8 cellular contexts compared by ENCODE assay signal in genomic region chr19:13118424-13119193, GRCh38. TPM values are rescaled to one million over a fixed set of nuclear protein-coding genes. Genes with fewer than 3 reads are reported as not detected.
DNase-seq lines count a peak whose midpoint lies in the region; ATAC-seq and TF ChIP-seq lines count a peak whose summit lies in the region.

No MANE protein-coding gene starts in this region.

- BruUV-seq in OCI-LY7 (replicated peaks; lab: Mats Ljungman, UMichigan) = no TSS peak

- CTCF ChIA-PET in OCI-LY7 (lab: Charles Lee; ENCODE audit: unreplicated experiment) = no interaction called here

- DNase-seq in DMS 273 (lab: John Stamatoyannopoulos, UW; ENCODE audit: unreplicated experiment) (peak; percentile 82), DMS 273 treated with DMSO at 0.1 percent for 48 hours (lab: John Stamatoyannopoulos, UW) (no peak), HFFc6 (no peak), OCI-LY7 (ENCODE audit: low spot score) (peak; percentile 75), T47D (ENCODE audit: low read depth in 1 of 2, low spot score in 1 of 2) (peak; percentile 56 to 79), left kidney (ENCODE audit: low read depth, low spot score) (peak; percentile 96)
- peak in 1 of 2 donors; percentile 48 for DNase-seq in stimulated activated naive CD8-positive, alpha-beta T cell treated with anti-CD3 and anti-CD28 coated beads, Interleukin-15, amount 100 ng/mL, for 72 hours

- intact Hi-C loops in OCI-LY7 (cut with micrococcal nuclease; ENCODE audit: unreplicated experiment) = loop anchor here (1.0 kb wide), 1 partner anchor 32 kb away; the partner anchor contains the start of genes IER2 and STX10

- H3K27ac Mint-ChIP-seq in HFFc6 = peak overlapping the region; percentile 91
- H3K27ac Mint-ChIP-seq in stimulated activated naive CD8-positive, alpha-beta T cell treated with anti-CD3 and anti-CD28 coated beads, Interleukin-15, amount 100 ng/mL, for 72 hours = peak overlapping the region; percentile 71 to 76

- H3K9me3 Mint-ChIP-seq in HFFc6 = no peaks in the 10 kb centered on the region
- no peaks in the 10 kb centered on the region for H3K9me3 Mint-ChIP-seq in stimulated activated naive CD8-positive, alpha-beta T cell treated with anti-CD3 and anti-CD28 coated beads, Interleukin-15, amount 100 ng/mL, for 72 hours

- in situ Hi-C loops in T47D (cut with HindIII; ENCODE audit: low pct_unique_long_range_greater_than_20kb, low sequenced_read_pairs) = no loop called here

- TF ChIP-seq CTCF in HFFc6 (IDR thresholded peaks at IDR 0.05) = no peak
- no peak for TF ChIP-seq CTCF in OCI-LY7 (conservative IDR thresholded peaks at IDR 0.05; ENCODE audit: low read length)

- POLR2A ChIA-PET in OCI-LY7 (lab: Charles Lee) = interaction anchor here (0.6 to 1.4 kb wide), 4 partner anchors 10 to 34 kb away, joined by 3 read pairs; no protein-coding TSS in a partner anchor

- H3K27ac ChIP-seq in OCI-LY7 (ENCODE audit: low read depth, low read length, poor library complexity, severe bottlenecking) = peak overlapping the region; percentile 66

- H3K4me1 Mint-ChIP-seq in HFFc6 (ENCODE audit: low read depth) = peaks cover 60% of the 10 kb centered on the region
- peaks cover 60% of the 10 kb centered on the region for H3K4me1 Mint-ChIP-seq in stimulated activated naive CD8-positive, alpha-beta T cell treated with anti-CD3 and anti-CD28 coated beads, Interleukin-15, amount 100 ng/mL, for 72 hours

- no peaks in the 10 kb centered on the region; the same call in 1 of the 2 replicates for H3K27me3 Mint-ChIP-seq in HFFc6 (ENCODE audit: insufficient read depth)
- no peaks in the 10 kb centered on the region for H3K27me3 Mint-ChIP-seq in stimulated activated naive CD8-positive, alpha-beta T cell treated with anti-CD3 and anti-CD28 coated beads, Interleukin-15, amount 100 ng/mL, for 72 hours

- H3K4me3 ChIP-seq in OCI-LY7 (ENCODE audit: low read depth, low read length, poor library complexity, severe bottlenecking) = peak overlapping the region; percentile 94

- peaks cover 65% of the 10 kb centered on the region for H3K79me2 ChIP-seq in OCI-LY7 (ENCODE audit: insufficient read depth, low read depth, low read length)

- H3K4me2 ChIP-seq in OCI-LY7 (ENCODE audit: low read length) = peak overlapping the region; percentile 70

- H4K20me1 ChIP-seq in OCI-LY7 (ENCODE audit: insufficient read depth, low read length) = peaks cover 20% of the 10 kb centered on the region

- peaks cover 34% of the 10 kb centered on the region for H3K4me1 ChIP-seq in OCI-LY7 (ENCODE audit: insufficient read depth, low read length, poor library complexity, severe bottlenecking)

- H2AFZ ChIP-seq in OCI-LY7 (ENCODE audit: low read length) = no peak overlapping the region

- H3K4me3 Mint-ChIP-seq in HFFc6 = peak overlapping the region; percentile 89
- H3K4me3 Mint-ChIP-seq in stimulated activated naive CD8-positive, alpha-beta T cell treated with anti-CD3 and anti-CD28 coated beads, Interleukin-15, amount 100 ng/mL, for 72 hours = peak overlapping the region; percentile 82 to 87

- H3K36me3 Mint-ChIP-seq in HFFc6 (ENCODE audit: low read depth) = peaks cover 6% of the 10 kb centered on the region; the same call in 1 of the 2 replicates

- peaks cover 30% of the 10 kb centered on the region for H3K36me3 ChIP-seq in OCI-LY7 (ENCODE audit: insufficient read depth, low read length)

- no peaks in the 10 kb centered on the region for H3K9me2 ChIP-seq in OCI-LY7 (ENCODE audit: insufficient read depth, low read length)

- ATAC-seq in stimulated activated naive CD8-positive, alpha-beta T cell treated with anti-CD3 and anti-CD28 coated beads, Interleukin-15, amount 100 ng/mL, for 72 hours = peak; percentile 18
- ATAC-seq in HG03280 (IDR thresholded peaks at IDR 0.05; ENCODE audit: unreplicated experiment) = no peak

- no peaks in the 10 kb centered on the region for H3K9me3 ChIP-seq in OCI-LY7 (ENCODE audit: low read length)

RNA-seq across cellular contexts. Expression of gene NACC1, which starts 0.5 kb away (rescaled TPM):
- 100 to 1,000 TPM; 126 to 146 (median 139) TPM for total RNA-seq in HFFc6 (2021; fragmentation: NEBNext Ultra II Directional; extraction: Animal tissue kit (Norgen Biotek cat#: 25700))
- total RNA-seq in OCI-LY7 (2014; rRNA removed; shearing (Covaris generic)) = 46.5 and 56.3 TPM in 2 replicates
- 40.4 and 52.9 TPM in 2 replicates for total RNA-seq in OCI-LY7 (2022)

RNA-seq across cellular contexts. Expression of gene TRMT1, which starts 2.1 kb away (rescaled TPM):
- 10 to 100 TPM; 36.3 to 49.9 (median 39.6) TPM for total RNA-seq in HFFc6 (2021; fragmentation: NEBNext Ultra II Directional; extraction: Animal tissue kit (Norgen Biotek cat#: 25700))
- 39.2 and 56.8 TPM in 2 replicates for total RNA-seq in OCI-LY7 (2014; rRNA removed; shearing (Covaris generic))
- 38.2 and 50.4 TPM in 2 replicates for total RNA-seq in OCI-LY7 (2022)

RNA-seq across cellular contexts. Expression of gene LYL1, which starts 16.0 kb away (rescaled TPM):
- 1 to 10 TPM; 1.5 to 5.1 (median 4.2) TPM for total RNA-seq in HFFc6 (2021; fragmentation: NEBNext Ultra II Directional; extraction: Animal tissue kit (Norgen Biotek cat#: 25700))
- total RNA-seq in OCI-LY7 (2014; rRNA removed; shearing (Covaris generic)) = 66.8 and 75.5 TPM in 2 replicates
- total RNA-seq in OCI-LY7 (2022) = 70.4 and 72.5 TPM in 2 replicates

RNA-seq across cellular contexts. Expression of gene STX10, which starts 31.6 kb away (rescaled TPM):
- 10 to 100 TPM; 48.5 to 63.4 (median 54.0) TPM for total RNA-seq in HFFc6 (2021; fragmentation: NEBNext Ultra II Directional; extraction: Animal tissue kit (Norgen Biotek cat#: 25700))
- total RNA-seq in OCI-LY7 (2014; rRNA removed; shearing (Covaris generic)) = 67.8 and 91.7 TPM in 2 replicates
- 41.6 and 45.4 TPM in 2 replicates for total RNA-seq in OCI-LY7 (2022)

RNA-seq across cellular contexts. Expression of gene IER2, which starts 31.6 kb away (rescaled TPM):
- total RNA-seq in HFFc6 (2021; fragmentation: NEBNext Ultra II Directional; extraction: Animal tissue kit (Norgen Biotek cat#: 25700)) = 10 to 100 TPM; 68.9 to 91.2 (median 87.7) TPM
- total RNA-seq in OCI-LY7 (2014; rRNA removed; shearing (Covaris generic)) = 61.6 and 64.3 TPM in 2 replicates
- total RNA-seq in OCI-LY7 (2022) = 79.5 and 89.0 TPM in 2 replicates

Comparison
In these comparisons a context has a peak if more than half of its experiments do, and no peak if none do; other contexts are left out.
1. DNase-seq: peak in DMS 273 (single experiment), OCI-LY7 (single experiment), T47D (2 of 2) and left kidney (single experiment); none in DMS 273 treated with DMSO at 0.1 percent for 48 hours (single experiment) and HFFc6 (single experiment).
2. RNA of gene LYL1, which starts 16.0 kb away (total RNA-seq): 66.8 to 75.5 TPM in OCI-LY7; 1.5 to 5.1 TPM in HFFc6; every median in the first group is over 10 times any median in the second.